10 cellular contexts compared by ENCODE assay signal in the genomic region with DNA sequence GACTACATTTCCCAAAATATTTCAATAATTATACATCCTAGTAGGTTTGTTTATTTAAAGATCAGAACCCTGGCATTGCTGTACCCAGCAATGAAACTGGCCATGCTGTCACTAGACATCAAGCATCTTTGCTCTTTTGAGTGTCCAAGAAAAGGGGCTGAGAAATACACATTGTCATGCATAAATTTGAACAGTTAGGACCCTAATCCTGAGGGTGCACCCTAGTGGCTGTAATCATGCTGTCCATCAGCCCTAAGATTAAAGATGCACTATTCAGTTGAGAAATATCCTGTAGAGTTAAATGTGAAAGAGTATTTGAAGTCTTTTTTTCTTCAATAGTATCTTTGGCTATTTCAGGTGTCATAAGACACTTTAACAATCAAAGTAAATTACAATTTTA.
A peak's percentile ranks its signal among the peaks of the same experiment; 100 is the strongest.
DNase-seq lines count a peak whose midpoint lies in the region; ATAC-seq, FAIRE-seq and TF ChIP-seq lines count a peak whose summit lies in the region.
"Had no signal": no experiment of that assay in that cellular context is flagged by ENCODE, and none has a peak within 500 bp of the region (broad histone marks: within the 10 kb centered on the region; RNA-seq: fewer than 3 reads in every experiment).

No MANE protein-coding gene starts in this region.

- H3K9ac ChIP-seq in endothelial cell of umbilical vein (replicated peaks; ENCODE audit: extremely low read depth, insufficient read depth, low read length) (no peak overlapping the region), smooth muscle cell (ENCODE audit: low read depth) (no peak overlapping the region)

- peak; percentile 71 for FAIRE-seq in endothelial cell of umbilical vein (lab: Jason Lieb, UNC)

- no peaks in the 10 kb centered on the region for H4K20me1 ChIP-seq in endothelial cell of umbilical vein (replicated peaks; ENCODE audit: control insufficient read depth, extremely low read depth, insufficient read depth, low read length)
- H4K20me1 ChIP-seq in smooth muscle cell (ENCODE audit: low read depth) = no peaks in the 10 kb centered on the region

- intact Hi-C loops in endothelial cell of umbilical vein (cut with micrococcal nuclease) (loop anchor here (1.0 to 5.0 kb wide), 3 partner anchors 108 to 178 kb away; partner anchors contain the start of gene NFKB1), adrenal gland (cut with DNase I) (loop anchor here in 1 of 2 donors (5.0 to 10.0 kb wide), 2 partner anchors 105 to 163 kb away; partner anchors contain the start of gene NFKB1)

- TF ChIP-seq CTCF in AG04450 (IDR thresholded peaks at IDR 0.05; ENCODE audit: low read depth, low read length) (peak; percentile 44; the same call in 1 of the 2 replicates), GM12872 (IDR thresholded peaks at IDR 0.05; ENCODE audit: insufficient read depth, low read depth, low read length) (peak; percentile 38; the same call in 2 of the 3 replicates), endothelial cell of umbilical vein (IDR thresholded peaks at IDR 0.05; ENCODE audit: extremely low read depth in 1 of 2, insufficient read depth in 1 of 2, low read depth in 1 of 2, low read length in 2 of 2) (peak; percentile 18 to 25), adrenal gland (IDR thresholded peaks at IDR 0.05) (peak in 1 of 6 experiments; percentile 27), smooth muscle cell (IDR thresholded peaks at IDR 0.05; ENCODE audit: borderline replicate concordance, insufficient read depth, poor library complexity, severe bottlenecking) (no peak)

- no peaks in the 10 kb centered on the region for H3F3A ChIP-seq in smooth muscle cell (ENCODE audit: low read depth)

- DNase-seq in AG04450 (ENCODE audit: low read depth, low spot score) (no peak), OCI-M1 (lab: John Stamatoyannopoulos, UW) (peak; percentile 30), endothelial cell of umbilical vein (ENCODE audit: low read depth, low spot score) (peak; percentile 18), NCI-H146 (lab: John Stamatoyannopoulos, UW) (no peak), adrenal gland (no peak), smooth muscle cell (lab: John Stamatoyannopoulos, UW; ENCODE audit: unreplicated experiment) (no peak)
- DNase-seq: NCI-H526 had no signal

- no peak for ATAC-seq in HG03097 (IDR thresholded peaks at IDR 0.05; ENCODE audit: low FRiP score, unreplicated experiment)

- H3K27me3 ChIP-seq in AG04450 (ENCODE audit: control insufficient read depth, insufficient read depth, low read length) (no peaks in the 10 kb centered on the region), endothelial cell of umbilical vein (ENCODE audit: control insufficient read depth in 2 of 2, insufficient read depth in 2 of 2, low read length in 2 of 2) (no peaks in the 10 kb centered on the region), adrenal gland (no peaks in the 10 kb centered on the region), smooth muscle cell (ENCODE audit: low read depth) (no peaks in the 10 kb centered on the region)

- dilution Hi-C loops in endothelial cell of umbilical vein (cut with MboI; ENCODE audit: extremely low pct_ligation_motif_present, low sequenced_read_pairs) = no loop called here

- H3K9me1 ChIP-seq in endothelial cell of umbilical vein (replicated peaks; ENCODE audit: control insufficient read depth, extremely low read depth, insufficient read depth, low read length) = no peaks in the 10 kb centered on the region

- H3K27ac ChIP-seq in AG04450 (ENCODE audit: low read depth, low read length) = no peak overlapping the region
- H3K27ac ChIP-seq in endothelial cell of umbilical vein (ENCODE audit: insufficient read depth, low read depth, low read length) = no peak overlapping the region
- no peak overlapping the region for H3K27ac ChIP-seq in adrenal gland
- no peak overlapping the region for H3K27ac ChIP-seq in smooth muscle cell (ENCODE audit: low read depth)

- peaks cover 25% of the 10 kb centered on the region for H3K4me1 ChIP-seq in endothelial cell of umbilical vein (ENCODE audit: control insufficient read depth, extremely low read depth, insufficient read depth, low read length)
- H3K4me1 ChIP-seq in adrenal gland (replicated peaks in 1 of 2) = no peaks in the 10 kb centered on the region
- H3K4me1 ChIP-seq in smooth muscle cell (ENCODE audit: low read depth) = no peaks in the 10 kb centered on the region

- H3K79me2 ChIP-seq in endothelial cell of umbilical vein (ENCODE audit: control insufficient read depth, insufficient read depth, low read length) (no peaks in the 10 kb centered on the region), smooth muscle cell (ENCODE audit: low read depth) (no peaks in the 10 kb centered on the region)

- CTCF ChIA-PET in AG04450 (lab: Charles Lee) (interaction anchor here (0.6 to 1.7 kb wide), 6 partner anchors 8 to 399 kb away, joined by 3 to 7 read pairs (median 4); no protein-coding TSS in a partner anchor), endothelial cell of umbilical vein (lab: Charles Lee) (interaction anchor here (0.6 to 2.2 kb wide), 7 partner anchors 11 to 490 kb away, joined by 3 to 6 read pairs (median 4); partner anchors contain the start of gene BDH2)

- TF ChIP-seq POLR2A in endothelial cell of umbilical vein (IDR thresholded peaks at IDR 0.05; ENCODE audit: low read depth, low read length) (no peak), adrenal gland (IDR thresholded peaks at IDR 0.05) (no peak)

- H3K4me3 ChIP-seq in AG04450 (ENCODE audit: low read depth, low read length) = no peak overlapping the region
- H3K4me3 ChIP-seq in endothelial cell of umbilical vein (replicated peaks in 1 of 3; ENCODE audit: insufficient read depth in 1 of 3, low read depth in 1 of 3, low read length in 3 of 3) = no peak overlapping the region
- H3K4me3 ChIP-seq in adrenal gland = no peak overlapping the region
- H3K4me3 ChIP-seq in smooth muscle cell = no peak overlapping the region
- H3K4me3 ChIP-seq: mucosa of descending colon had no signal

- H3K9me3 ChIP-seq in AG04450 (ENCODE audit: control insufficient read depth, insufficient read depth, low read length) (no peaks in the 10 kb centered on the region), endothelial cell of umbilical vein (replicated peaks; ENCODE audit: control insufficient read depth, insufficient read depth, low read length) (no peaks in the 10 kb centered on the region), adrenal gland (replicated peaks in 1 of 3) (no peaks in the 10 kb centered on the region), smooth muscle cell (replicated peaks; ENCODE audit: low read depth) (no peaks in the 10 kb centered on the region)
- H3K9me3 ChIP-seq: mucosa of descending colon had no signal

- no peak overlapping the region for H3K4me2 ChIP-seq in endothelial cell of umbilical vein (ENCODE audit: insufficient read depth, low read length)
- no peak overlapping the region for H3K4me2 ChIP-seq in smooth muscle cell

- H2AFZ ChIP-seq in endothelial cell of umbilical vein (ENCODE audit: low read depth, low read length) (no peak overlapping the region), smooth muscle cell (ENCODE audit: low read depth) (no peak overlapping the region)

- no TSS peak for BruUV-seq in endothelial cell of umbilical vein (replicated peaks; lab: Mats Ljungman, UMichigan)

- peaks cover 19 to 26% of the 10 kb centered on the region in 2 experiments for H3K36me3 ChIP-seq in endothelial cell of umbilical vein (ENCODE audit: control insufficient read depth in 2 of 2, extremely low read depth in 1 of 2, insufficient read depth in 2 of 2, low read length in 2 of 2)
- peaks cover 0 to 93% of the 10 kb centered on the region in 2 donors for H3K36me3 ChIP-seq in adrenal gland (replicated peaks in 1 of 2)
- peaks cover 36% of the 10 kb centered on the region for H3K36me3 ChIP-seq in smooth muscle cell (ENCODE audit: low read depth)

- POLR2A ChIA-PET in AG04450 (lab: Yijun Ruan, JAX) (no interaction called here), endothelial cell of umbilical vein (lab: Charles Lee) (no interaction called here)

TF ChIP-seq in endothelial cell of umbilical vein, 7 proteins besides CTCF, POLR2A, EP300 and RAD21:
- TF ChIP-seq EZH2 (IDR thresholded peaks at IDR 0.05; ENCODE audit: borderline replicate concordance, low read depth, low read length, severe bottlenecking) (no peak), FOS (IDR thresholded peaks at IDR 0.05; ENCODE audit: borderline replicate concordance, insufficient read depth, low read length) (no peak), JUN (IDR thresholded peaks at IDR 0.05; ENCODE audit: borderline replicate concordance, insufficient read depth, insufficient read length, low read depth) (no peak)

Comparison
In these comparisons a context has a peak if more than half of its experiments do, and no peak if none do; other contexts are left out.
1. DNase-seq: peak in OCI-M1 (single experiment) and endothelial cell of umbilical vein (single experiment); none in AG04450 (single experiment), NCI-H146 (single experiment), adrenal gland (0 of 7) and smooth muscle cell (single experiment).